ENCODE assay signal across 8 cellular contexts in the genomic region with DNA sequence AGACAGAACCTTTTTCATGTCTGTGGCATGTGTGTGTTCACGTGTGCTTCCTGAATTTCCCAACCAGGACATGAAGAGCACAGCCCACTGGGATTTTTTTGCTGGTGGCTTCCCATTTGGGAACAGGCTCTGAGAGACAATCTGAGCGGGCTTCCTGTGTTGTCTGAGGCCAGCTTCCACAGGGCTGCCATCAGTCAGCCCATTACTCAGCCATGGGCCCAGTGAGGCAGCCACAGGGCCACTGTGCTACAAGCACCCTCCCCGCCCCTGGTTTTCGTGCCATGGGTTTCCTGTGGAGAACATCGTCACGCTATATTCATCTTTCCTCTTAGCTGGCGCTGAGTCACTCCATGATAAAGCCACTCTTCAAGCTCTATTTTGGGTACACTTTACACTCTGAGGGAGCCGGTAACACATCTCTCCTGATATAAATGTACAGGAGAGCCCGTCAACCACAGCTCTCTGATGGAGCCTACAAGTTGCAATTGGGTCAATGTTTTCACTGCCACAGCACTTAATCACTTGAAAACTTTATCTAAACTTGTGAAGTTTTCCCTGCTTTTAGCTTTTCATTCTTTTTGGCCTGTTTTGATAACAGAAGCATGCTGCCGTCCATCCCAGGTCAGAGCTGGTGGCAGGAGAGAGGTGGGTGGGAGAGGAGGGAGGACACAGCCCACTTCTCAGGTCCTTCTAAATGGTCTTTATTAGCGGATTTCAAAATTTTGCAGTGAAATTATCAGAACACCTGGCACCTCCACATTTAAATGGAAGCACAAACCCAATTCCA.
A peak's percentile ranks its signal among the peaks of the same experiment; 100 is the strongest.
DNase-seq lines count a peak whose midpoint lies in the region; ATAC-seq and TF ChIP-seq lines count a peak whose summit lies in the region.

No MANE protein-coding gene starts in this region.

- H3K27ac Mint-ChIP-seq in IgD-negative memory B cell: peak overlapping the region; percentile 6 to 85 (median 76)
- H3K27ac Mint-ChIP-seq in natural killer cell treated with Interleukin-12 subunit alpha and Interleukin-12 subunit beta and Interleukin-15 and Interleukin-18, amount 100 ng/mL, for 72 hours: peak overlapping the region; percentile 96 to 98

- no peak overlapping the region for H3K4me3 ChIP-seq in suprapubic skin

- H3K27ac ChIP-seq in suprapubic skin: peak overlapping the region; percentile 52

- DNase-seq in activated CD4-positive, alpha-beta T cell treated with anti-CD3 and anti-CD28 coated beads, Interleukin-2, amount 50 U/mL, for 48 hours: peak; percentile 85 to 89
- DNase-seq in effector CD4-positive, alpha-beta T cell: peak; percentile 12
- peak; percentile 96 for DNase-seq in natural killer cell treated with Interleukin-12 subunit alpha and Interleukin-12 subunit beta and Interleukin-15 and Interleukin-18, amount 100 ng/mL, for 72 hours (ENCODE audit: low spot score)
- DNase-seq in suprapubic skin (ENCODE audit: low spot score in 2 of 2) (no peak), islet precursor cell (no peak)

- peak; percentile 43 for ATAC-seq in GM18858 (IDR thresholded peaks at IDR 0.05; ENCODE audit: unreplicated experiment)
- ATAC-seq in natural killer cell treated with Interleukin-12 subunit alpha and Interleukin-12 subunit beta and Interleukin-15 and Interleukin-18, amount 100 ng/mL, for 72 hours: peak; percentile 89 to 93
- no peak for ATAC-seq in GM18519 (IDR thresholded peaks at IDR 0.05; ENCODE audit: low FRiP score, unreplicated experiment)

- peaks cover 1 to 4% (median 3%) of the 10 kb centered on the region in 3 donors for H3K9me3 Mint-ChIP-seq in IgD-negative memory B cell
- H3K9me3 Mint-ChIP-seq in natural killer cell treated with Interleukin-12 subunit alpha and Interleukin-12 subunit beta and Interleukin-15 and Interleukin-18, amount 100 ng/mL, for 72 hours: peaks cover 5% of the 10 kb centered on the region

- peaks cover 31 to 50% (median 50%) of the 10 kb centered on the region in 3 donors for H3K4me1 Mint-ChIP-seq in IgD-negative memory B cell
- H3K4me1 Mint-ChIP-seq in natural killer cell treated with Interleukin-12 subunit alpha and Interleukin-12 subunit beta and Interleukin-15 and Interleukin-18, amount 100 ng/mL, for 72 hours (ENCODE audit: low read depth in 2 of 2): peaks cover 89% of the 10 kb centered on the region in 2 donors

- H3K4me3 Mint-ChIP-seq in IgD-negative memory B cell: peak overlapping the region in 2 of 4 donors; percentile 57 to 77
- peak overlapping the region; percentile 87 for H3K4me3 Mint-ChIP-seq in natural killer cell treated with Interleukin-12 subunit alpha and Interleukin-12 subunit beta and Interleukin-15 and Interleukin-18, amount 100 ng/mL, for 72 hours

- TF ChIP-seq POLR2A in suprapubic skin (IDR thresholded peaks at IDR 0.05): no peak

- H3K36me3 Mint-ChIP-seq in IgD-negative memory B cell: peaks cover 26% of the 10 kb centered on the region
- peaks cover 25% of the 10 kb centered on the region for H3K36me3 Mint-ChIP-seq in natural killer cell treated with Interleukin-12 subunit alpha and Interleukin-12 subunit beta and Interleukin-15 and Interleukin-18, amount 100 ng/mL, for 72 hours

- H3K4me1 ChIP-seq in suprapubic skin: peaks cover 12% of the 10 kb centered on the region

- WGBS in suprapubic skin: 80% methylated on average over 11 of the region's 11 CpGs

- TF ChIP-seq CTCF in suprapubic skin (IDR thresholded peaks at IDR 0.05): no peak

- H3K9me3 ChIP-seq in suprapubic skin: no peaks in the 10 kb centered on the region

- H3K27me3 ChIP-seq in suprapubic skin: no peaks in the 10 kb centered on the region

- no peak for TF ChIP-seq EP300 in suprapubic skin (IDR thresholded peaks at IDR 0.05)

- no peaks in the 10 kb centered on the region for H3K36me3 ChIP-seq in suprapubic skin

- H3K27me3 Mint-ChIP-seq in IgD-negative memory B cell: no peaks in the 10 kb centered on the region
- no peaks in the 10 kb centered on the region for H3K27me3 Mint-ChIP-seq in natural killer cell treated with Interleukin-12 subunit alpha and Interleukin-12 subunit beta and Interleukin-15 and Interleukin-18, amount 100 ng/mL, for 72 hours

Comparison
In these comparisons a context has a peak if more than half of its experiments do, and no peak if none do; other contexts are left out.
1. DNase-seq: peak in activated CD4-positive, alpha-beta T cell treated with anti-CD3 and anti-CD28 coated beads, Interleukin-2, amount 50 U/mL, for 48 hours (2 of 2), effector CD4-positive, alpha-beta T cell (single experiment) and natural killer cell treated with Interleukin-12 subunit alpha and Interleukin-12 subunit beta and Interleukin-15 and Interleukin-18, amount 100 ng/mL, for 72 hours (single experiment); none in suprapubic skin (0 of 2) and islet precursor cell (single experiment).